ENCODE assay signal across 11 cellular contexts in the genomic region with DNA sequence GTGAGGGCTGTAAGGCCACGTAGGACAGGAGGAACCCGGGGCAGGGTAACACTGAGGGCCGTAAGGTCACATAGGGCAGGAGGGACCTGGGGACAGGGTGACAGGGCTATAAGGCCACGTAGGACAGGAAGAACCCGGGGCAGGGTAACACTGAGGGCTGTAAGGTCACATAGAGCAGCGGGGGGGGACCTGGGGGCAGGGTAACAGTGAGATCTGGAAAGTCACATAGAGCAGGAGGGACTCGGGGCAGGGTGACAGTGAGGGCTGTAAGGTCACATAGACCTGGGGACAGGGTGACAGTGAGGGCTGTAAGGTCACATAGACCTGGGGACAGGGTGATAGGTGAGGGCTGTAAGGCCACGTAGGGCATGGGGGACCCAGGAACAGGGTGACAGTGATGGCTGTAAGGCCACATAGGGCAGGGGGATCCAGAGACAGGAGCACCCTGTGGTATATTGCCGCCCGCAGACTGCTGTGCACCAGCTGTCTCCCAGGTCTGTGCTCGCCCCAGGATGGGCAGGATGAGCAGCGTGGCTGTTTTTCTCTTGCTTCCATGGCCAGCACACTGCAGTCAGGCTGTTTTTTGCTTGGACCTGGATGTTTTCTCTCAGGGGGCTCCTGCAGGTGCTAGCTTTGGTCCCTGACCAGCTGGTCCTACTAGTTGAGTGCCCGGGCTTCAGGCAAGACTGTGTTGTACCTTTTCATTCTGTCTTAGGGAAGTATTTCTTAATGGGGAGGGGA. TPM values are rescaled to one million over a fixed set of nuclear protein-coding genes. Genes with fewer than 3 reads are reported as not detected.
A peak's percentile ranks its signal among the peaks of the same experiment; 100 is the strongest.
DNase-seq lines count a peak whose midpoint lies in the region; ATAC-seq, FAIRE-seq and TF ChIP-seq lines count a peak whose summit lies in the region.
"Had no signal": no experiment of that assay in that cellular context is flagged by ENCODE, and none has a peak within 500 bp of the region (broad histone marks: within the 10 kb centered on the region; RNA-seq: fewer than 3 reads in every experiment).

No MANE protein-coding gene starts in this region.

- H3K79me1 ChIP-seq in mesendoderm (ENCODE audit: low read length) = no peaks in the 10 kb centered on the region

- H3K23ac ChIP-seq in mesendoderm (ENCODE audit: low read length) = no peak overlapping the region

- no peaks in the 10 kb centered on the region for H3K9me3 Mint-ChIP-seq in activated T-cell treated with anti-CD3 and anti-CD28 coated beads, Interleukin-2, amount 50 U/mL, for 72 hours
- H3K9me3 Mint-ChIP-seq: naive thymus-derived CD4-positive, alpha-beta T cell had no signal

- CTCF ChIA-PET in K562 (lab: Yijun Ruan, JAX; ENCODE audit: low intra/inter-chr PET ratio) = interaction anchor here (4.7 kb wide), 1 partner anchor 267 kb away, joined by 49 read pairs; no protein-coding TSS in a partner anchor

- no peak overlapping the region for H4K5ac ChIP-seq in mesendoderm (ENCODE audit: low read length)

- H3K79me2 ChIP-seq in K562 (ENCODE audit: control insufficient read depth, insufficient read depth, low read length) = no peaks in the 10 kb centered on the region
- no peaks in the 10 kb centered on the region for H3K79me2 ChIP-seq in mesendoderm (ENCODE audit: control insufficient read depth, insufficient read depth, low read length)

- H2AFZ ChIP-seq in K562 (ENCODE audit: low read depth, low read length) = peak overlapping the region; percentile 66

- H4K20me1 ChIP-seq in K562 (replicated peaks; ENCODE audit: control insufficient read depth, insufficient read depth, low read length) = no peaks in the 10 kb centered on the region

- H2BK120ac ChIP-seq in mesendoderm (ENCODE audit: low read depth, low read length) = peak overlapping the region; percentile 64

- H3K4ac ChIP-seq in mesendoderm (ENCODE audit: low read depth, low read length) = peak overlapping the region; percentile 58

- H2BK15ac ChIP-seq in mesendoderm (replicated peaks; ENCODE audit: low read depth) = no peak overlapping the region

- in situ Hi-C loops in K562 (cut with MboI) = loop anchor here (25.0 kb wide), 1 partner anchor 282 kb away; no protein-coding TSS in a partner anchor

- no TSS peak for BruUV-seq in K562 (replicated peaks; lab: Mats Ljungman, UMichigan)

- H3K9me3 ChIP-seq in K562 (replicated peaks; ENCODE audit: control insufficient read depth, insufficient read depth, low read depth, low read length) (no peaks in the 10 kb centered on the region), tibial nerve (no peaks in the 10 kb centered on the region)
- H3K9me3 ChIP-seq: right lobe of liver had no signal

- H3K4me3 ChIP-seq in K562 (no peak overlapping the region), mesendoderm (ENCODE audit: low read length) (no peak overlapping the region), tibial nerve (no peak overlapping the region)
- H3K4me3 ChIP-seq: right lobe of liver had no signal

- H3K56ac ChIP-seq in mesendoderm (ENCODE audit: low read length) = peak overlapping the region; percentile 77

- TF ChIP-seq EP300 in K562 (IDR thresholded peaks at IDR 0.05; ENCODE audit: low read length) (no peak), tibial nerve (IDR thresholded peaks at IDR 0.05) (no peak)

- TF ChIP-seq POLR2A in K562 (conservative IDR thresholded peaks at IDR 0.05) (no peak), tibial nerve (IDR thresholded peaks at IDR 0.05) (no peak)

- no peaks in the 10 kb centered on the region for H3K9me1 ChIP-seq in K562 (ENCODE audit: control insufficient read depth, insufficient read depth, low read length)

- peaks cover 3 to 32% of the 10 kb centered on the region in 2 donors for H3K36me3 Mint-ChIP-seq in activated T-cell treated with anti-CD3 and anti-CD28 coated beads, Interleukin-2, amount 50 U/mL, for 72 hours (ENCODE audit: insufficient read depth in 2 of 2)

- H2AK5ac ChIP-seq in mesendoderm (ENCODE audit: low read length) = peak overlapping the region; percentile 90

- WGBS in K562 (ENCODE audit: insufficient coverage, low coverage, missing lambda C conversion rate) = 89% methylated on average over 13 of the region's 13 CpGs
- WGBS in mesendoderm (ENCODE audit: extremely low coverage, insufficient coverage, low lambda C conversion rate) = no CpG with 5 or more reads among the region's 13 CpGs
- WGBS in tibial nerve, 2 donors = 80 to 93% methylated on average over 12 to 13 of the region's 13 CpGs

- peak; percentile 19 for DNase-seq in activated T-cell treated with anti-CD3 and anti-CD28 coated beads, Interleukin-2, amount 50 U/mL, for 1 hour
- DNase-seq in activated T-cell treated with anti-CD3 and anti-CD28 coated beads, Interleukin-2, amount 50 U/mL, for 72 hours = no peak
- no peak for DNase-seq in K562 (ENCODE audit: extremely low read depth in 1 of 4, low spot score in 3 of 4)
- DNase-seq in mesendoderm = no peak
- no peak for DNase-seq in tibial nerve (ENCODE audit: low spot score in 2 of 2)
- DNase-seq in AML-193 (lab: John Stamatoyannopoulos, UW) = no peak
- DNase-seq: naive thymus-derived CD4-positive, alpha-beta T cell had no signal

- no peak overlapping the region for H3K4me2 ChIP-seq in K562 (ENCODE audit: insufficient read depth, low read length)
- H3K4me2 ChIP-seq in mesendoderm (ENCODE audit: low read length) = no peak overlapping the region

- H2BK5ac ChIP-seq in mesendoderm (ENCODE audit: low read length) = peak overlapping the region; percentile 86

- TF ChIP-seq CTCF in K562 (IDR thresholded peaks at IDR 0.05 in 2 of 3, conservative IDR thresholded peaks at IDR 0.05 in 1 of 3; ENCODE audit: insufficient read depth in 2 of 3, low read depth in 1 of 3, low read length in 3 of 3) (no peak), tibial nerve (IDR thresholded peaks at IDR 0.05) (no peak)

- POLR2A ChIA-PET in K562 (lab: Yijun Ruan, JAX) = interaction anchor here (1.7 kb wide), 1 partner anchor 13 kb away, joined by 6 read pairs; no protein-coding TSS in a partner anchor

- no peak overlapping the region for H3K27ac Mint-ChIP-seq in activated T-cell treated with anti-CD3 and anti-CD28 coated beads, Interleukin-2, amount 50 U/mL, for 72 hours
- H3K27ac Mint-ChIP-seq: activated CD8-positive, alpha-beta memory T cell treated with anti-CD3 and anti-CD28 coated beads, Interleukin-2, amount 10 ng/mL, durations not matched to agents 7 days and 5 days had no signal

- peaks cover 23% of the 10 kb centered on the region for H3K4me1 Mint-ChIP-seq in activated T-cell treated with anti-CD3 and anti-CD28 coated beads, Interleukin-2, amount 50 U/mL, for 72 hours (ENCODE audit: low read depth)

- H3K4me1 ChIP-seq in K562 (replicated peaks in 1 of 2; ENCODE audit: control insufficient read depth in 2 of 2, insufficient read depth in 2 of 2, low read length in 2 of 2) (peaks cover 26 to 35% of the 10 kb centered on the region in 2 experiments), mesendoderm (ENCODE audit: control insufficient read depth, low read depth, low read length) (peaks cover 12% of the 10 kb centered on the region), tibial nerve (peaks cover 0 to 47% (median 35%) of the 10 kb centered on the region in 4 donors)

- H3K18ac ChIP-seq in mesendoderm (ENCODE audit: low read length) = peak overlapping the region; percentile 33

- no peak overlapping the region for H3K4me3 Mint-ChIP-seq in activated T-cell treated with anti-CD3 and anti-CD28 coated beads, Interleukin-2, amount 50 U/mL, for 72 hours
- H3K4me3 Mint-ChIP-seq: activated CD8-positive, alpha-beta memory T cell treated with anti-CD3 and anti-CD28 coated beads, Interleukin-2, amount 10 ng/mL, durations not matched to agents 7 days and 5 days had no signal

- H4K8ac ChIP-seq in mesendoderm (ENCODE audit: low read depth, low read length) = no peak overlapping the region

- H3K36me3 ChIP-seq in K562 (ENCODE audit: control insufficient read depth, insufficient read depth, low read length) (no peaks in the 10 kb centered on the region), mesendoderm (ENCODE audit: control insufficient read depth, insufficient read depth, low read length) (no peaks in the 10 kb centered on the region), tibial nerve (no peaks in the 10 kb centered on the region)
- H3K36me3 ChIP-seq: right lobe of liver had no signal

- H3K9ac ChIP-seq in K562 (ENCODE audit: insufficient read depth in 1 of 2, low read depth in 2 of 2, low read length in 2 of 2) (peak overlapping the region in 1 of 2 experiments; percentile 18; a peak in 1 of 4 replicates), mesendoderm (ENCODE audit: low read length) (peak overlapping the region; percentile 14)

- intact Hi-C loops in K562 (cut with micrococcal nuclease) = loop anchor here (2.0 to 10.0 kb wide), 2 partner anchors 399 to 429 kb away; no protein-coding TSS in a partner anchor

- H3K27me3 ChIP-seq in K562 (ENCODE audit: control insufficient read depth in 2 of 2, insufficient read depth in 2 of 2, low read length in 2 of 2) = peaks cover 0 to 11% of the 10 kb centered on the region in 2 experiments; a peak in 3 of 5 replicates
- H3K27me3 ChIP-seq in mesendoderm (ENCODE audit: insufficient read depth, low read length, poor library complexity) = no peaks in the 10 kb centered on the region
- no peaks in the 10 kb centered on the region for H3K27me3 ChIP-seq in tibial nerve
- H3K27me3 ChIP-seq: right lobe of liver had no signal

- H3K27ac ChIP-seq in K562 (ENCODE audit: extremely low read depth, low read depth, low read length) = no peak overlapping the region
- peak overlapping the region; percentile 14 for H3K27ac ChIP-seq in mesendoderm (ENCODE audit: low read depth, low read length)
- H3K27ac ChIP-seq in tibial nerve = peak overlapping the region; percentile 43 to 85 (median 76)
- H3K27ac ChIP-seq: right lobe of liver had no signal

- no peak for TF ChIP-seq RAD21 in K562 (CRISPR knock-in tag; conservative IDR thresholded peaks at IDR 0.05 in 1 of 2, IDR thresholded peaks at IDR 0.05 in 1 of 2)

- no peak for ATAC-seq in activated T-cell treated with anti-CD3 and anti-CD28 coated beads, Interleukin-2, amount 50 U/mL, for 72 hours (replicated peaks in 1 of 2)
- ATAC-seq in K562 (no peak), HG03442 (IDR thresholded peaks at IDR 0.05; ENCODE audit: unreplicated experiment) (no peak), HG02840 (IDR thresholded peaks at IDR 0.05; ENCODE audit: low FRiP score, unreplicated experiment) (no peak)

- no peak for FAIRE-seq in K562 (lab: Jason Lieb, UNC)

- H3K27me3 Mint-ChIP-seq in activated T-cell treated with anti-CD3 and anti-CD28 coated beads, Interleukin-2, amount 50 U/mL, for 72 hours (ENCODE audit: low read depth) = no peaks in the 10 kb centered on the region
- H3K27me3 Mint-ChIP-seq: activated CD8-positive, alpha-beta memory T cell treated with anti-CD3 and anti-CD28 coated beads, Interleukin-2, amount 10 ng/mL, durations not matched to agents 7 days and 5 days; naive thymus-derived CD4-positive, alpha-beta T cell had no signal

RNA-seq across cellular contexts. Expression of gene SYTL3, which starts 55.7 kb away (rescaled TPM):
- total RNA-seq in activated T-cell treated with anti-CD3 and anti-CD28 coated beads, Interleukin-2, amount 50 U/mL, for 72 hours = 100 to 1,000 TPM; 267 to 353 TPM
- total RNA-seq in K562 (2011; cell fraction: chromatin; rRNA removed; ENCODE audit: low replicate concordance) = 0.62 and 0.69 TPM in 2 replicates
- total RNA-seq in K562 (2011; cell fraction: nucleolus; rRNA removed) = 0.13 and 0.50 TPM in 2 replicates
- total RNA-seq in K562 (2011; cell fraction: nucleoplasm; rRNA removed) = 0.15 and 0.38 TPM in 2 replicates
- 0.05 and 0.61 TPM in 2 replicates for total RNA-seq in K562 (2014; rRNA removed)
- 0.16 and 0.25 TPM in 2 replicates for total RNA-seq in K562 (2014; rRNA removed; fragmentation: Illumina TruSeq; extraction: Trizol)
- 0.11 and 0.18 TPM in 2 replicates for total RNA-seq in K562 (2015; rRNA removed; fragmentation: Illumina TruSeq; extraction: Trizol)
- total RNA-seq in K562 (2021) = 0.11 and 0.35 TPM in 2 replicates
- 0.12 and 0.46 TPM in 2 replicates for polyA plus RNA-seq in K562 (2011; rRNA removed)
- 0.22 and 0.39 TPM in 2 replicates for polyA plus RNA-seq in K562 (2011; cell fraction: cytosol; rRNA removed)
- 0.24 and 0.38 TPM in 2 replicates for polyA plus RNA-seq in K562 (2011; cell fraction: nucleus; rRNA removed)
- polyA plus RNA-seq in K562 (2012) = 0.17 and 0.35 TPM in 2 replicates
- polyA plus RNA-seq in K562 (2014; fragmentation: Illumina TruSeq; extraction: Trizol) = 0.16 and 0.17 TPM in 2 replicates
- under 1 TPM in 1 of 2 experiments, not detected in 1; 0.06 TPM for polyA plus RNA-seq in K562 (2014; fragmentation: Nextera tagmentation; extraction: Ambion mirVana)
- polyA plus RNA-seq in K562 (2014; rRNA removed) = 0.04 TPM in 2 replicates
- 0.21 and 0.39 TPM in 2 replicates for polyA minus RNA-seq in K562 (2011; rRNA and poly(A)+ RNA removed)
- polyA minus RNA-seq in K562 (2011; cell fraction: cytosol; rRNA and poly(A)+ RNA removed) = not detected in 2 replicates
- polyA minus RNA-seq in K562 (2011; cell fraction: nucleus; rRNA and poly(A)+ RNA removed) = 0.13 and 0.33 TPM in 2 replicates
- 0.25 TPM for polyA plus RNA-seq in mesendoderm (2013, experiment 1 of 2)
- polyA plus RNA-seq in mesendoderm (2013, experiment 2 of 2) = 0.17 TPM
- total RNA-seq in tibial nerve = 1 to 10 TPM; 1.3 to 6.7 (median 3.6) TPM

Comparison
In these comparisons a context has a peak if more than half of its experiments do, and no peak if none do; other contexts are left out.
1. RNA of gene SYTL3, which starts 55.7 kb away (total RNA-seq): 267 to 353 TPM in activated T-cell treated with anti-CD3 and anti-CD28 coated beads, Interleukin-2, amount 50 U/mL, for 72 hours; 1.3 to 6.7 TPM in tibial nerve and 0.05 to 0.69 TPM in K562; every median in the first group is over 10 times any median in the second.